ENCODE assay signal across 7 cellular contexts in the genomic region with DNA sequence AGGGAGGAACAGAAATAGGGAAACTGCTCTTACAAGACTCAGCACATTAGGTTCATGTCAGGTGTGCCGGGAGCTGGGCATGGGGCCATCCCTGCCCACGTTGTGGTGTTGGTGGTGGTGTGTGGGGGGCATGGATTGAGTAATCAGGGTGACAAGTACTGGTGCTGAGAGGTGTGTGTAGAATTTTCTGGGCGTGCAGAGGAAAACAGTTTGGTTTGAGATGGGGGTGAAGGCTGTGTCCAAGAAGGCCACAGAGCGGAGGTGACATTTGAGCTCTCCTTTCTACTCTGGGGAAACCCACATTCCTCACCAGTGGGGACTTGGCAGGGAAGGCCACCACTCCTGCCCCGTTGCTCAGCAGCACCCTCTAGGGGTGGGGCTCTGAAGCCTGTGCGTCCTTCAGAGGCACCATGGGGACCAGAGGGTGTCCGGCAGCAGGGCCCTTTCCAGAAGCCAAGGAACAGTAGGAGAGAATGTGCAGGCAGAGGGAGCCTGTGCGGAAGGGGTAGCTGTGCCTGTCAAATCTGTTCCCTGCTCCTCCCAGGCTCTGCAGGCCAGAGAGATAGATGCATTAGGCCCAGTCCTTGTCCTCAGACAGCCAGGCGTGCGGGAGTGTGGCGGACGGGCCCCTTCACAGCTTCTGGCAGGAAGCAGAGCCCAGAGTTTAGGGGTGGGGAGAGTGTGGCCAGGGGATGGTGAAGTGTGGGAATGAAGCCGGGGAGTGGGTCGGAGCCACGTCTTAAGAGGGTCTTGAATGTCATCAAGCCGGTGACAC. TPM values are rescaled to one million over a fixed set of nuclear protein-coding genes. Genes with fewer than 3 reads are reported as not detected.
A peak's percentile ranks its signal among the peaks of the same experiment; 100 is the strongest.
DNase-seq lines count a peak whose midpoint lies in the region; ATAC-seq and TF ChIP-seq lines count a peak whose summit lies in the region.

No MANE protein-coding gene starts in this region.

- no peaks in the 10 kb centered on the region for H3K9me2 ChIP-seq in HCT116 (ENCODE audit: insufficient read depth)

- H3K36me3 ChIP-seq in HCT116 (ENCODE audit: control insufficient read depth in 1 of 2, insufficient read depth in 2 of 2, low read length in 2 of 2) (no peaks in the 10 kb centered on the region), left ventricle myocardium inferior (no peaks in the 10 kb centered on the region)

- TF ChIP-seq CTCF in HCT116 (IDR thresholded peaks at IDR 0.05 in 2 of 3, conservative IDR thresholded peaks at IDR 0.05 in 1 of 3; ENCODE audit: borderline replicate concordance in 1 of 3, insufficient read depth in 1 of 3, low read depth in 2 of 3, low read length in 2 of 3): peak in 2 of 3 experiments; percentile 90 to 94; a peak in 4 of 6 replicates
- no peak for TF ChIP-seq CTCF in activated B cell treated with CpG ODN at 0.5 μM for 24 hours (IDR thresholded peaks at IDR 0.05)
- TF ChIP-seq CTCF in left ventricle myocardium inferior (IDR thresholded peaks at IDR 0.05; ENCODE audit: borderline replicate concordance): peak; percentile 48

- H4K20me1 ChIP-seq in HCT116 (ENCODE audit: insufficient read depth): no peaks in the 10 kb centered on the region; the same call in 1 of the 2 replicates

- no peak overlapping the region for H3K4me2 ChIP-seq in HCT116 (ENCODE audit: low read length)

- H3K9me3 Mint-ChIP-seq in activated B cell treated with CpG ODN at 0.5 μM for 24 hours: no peaks in the 10 kb centered on the region
- no peaks in the 10 kb centered on the region for H3K9me3 Mint-ChIP-seq in stimulated activated naive CD8-positive, alpha-beta T cell treated with anti-CD3 and anti-CD28 coated beads, Interleukin-15, Interleukin-2, amounts not matched to agents 100 ng/mL and 50 ng/mL, for 24 hours

- POLR2A ChIA-PET in HCT116 (lab: Charles Lee): interaction anchor here (0.7 kb wide), 1 partner anchor 10 kb away, joined by 3 read pairs; no protein-coding TSS in a partner anchor
- POLR2A ChIA-PET in activated B cell treated with CpG ODN at 0.5 μM for 24 hours (lab: Charles Lee): interaction anchor here (9.2 kb wide), 1 partner anchor 11 kb away, joined by 84 read pairs; no protein-coding TSS in a partner anchor

- no peak overlapping the region for H3K27ac ChIP-seq in HCT116 (ENCODE audit: low read depth, low read length)
- H3K27ac ChIP-seq in left ventricle myocardium inferior (replicated peaks): peak overlapping the region; percentile 48

- DNase-seq in HCT116 (ENCODE audit: low read depth, low spot score) (no peak), activated B cell treated with CpG ODN at 0.5 μM for 24 hours (no peak), left ventricle myocardium inferior (no peak), KG1 (lab: John Stamatoyannopoulos, UW) (no peak), NCI-H774 (lab: John Stamatoyannopoulos, UW) (no peak)

- ATAC-seq in HCT116 (peak; percentile 73), activated B cell treated with CpG ODN at 0.5 μM for 24 hours (ENCODE audit: low read depth) (peak; percentile 22), GM21390 (IDR thresholded peaks at IDR 0.05; ENCODE audit: unreplicated experiment) (no peak)

- H3K79me2 ChIP-seq in HCT116 (ENCODE audit: insufficient read depth, low read length): peaks cover 3% of the 10 kb centered on the region; the same call in 1 of the 2 replicates

- H3K4me3 ChIP-seq in HCT116 (replicated peaks in 1 of 2; ENCODE audit: low read depth in 1 of 2, low read length in 2 of 2): no peak overlapping the region
- H3K4me3 ChIP-seq in left ventricle myocardium inferior: no peak overlapping the region

- H3K27ac Mint-ChIP-seq in activated B cell treated with CpG ODN at 0.5 μM for 24 hours: peak overlapping the region; percentile 71
- H3K27ac Mint-ChIP-seq in stimulated activated naive CD8-positive, alpha-beta T cell treated with anti-CD3 and anti-CD28 coated beads, Interleukin-15, Interleukin-2, amounts not matched to agents 100 ng/mL and 50 ng/mL, for 24 hours: peak overlapping the region; percentile 88

- peaks cover 13 to 30% of the 10 kb centered on the region in 2 experiments for H3K4me1 ChIP-seq in HCT116 (ENCODE audit: control insufficient read depth in 1 of 2, insufficient read depth in 2 of 2, low read length in 2 of 2)
- H3K4me1 ChIP-seq in left ventricle myocardium inferior: peaks cover 43% of the 10 kb centered on the region

- H3K36me3 Mint-ChIP-seq in activated B cell treated with CpG ODN at 0.5 μM for 24 hours (ENCODE audit: low read depth): no peaks in the 10 kb centered on the region
- H3K36me3 Mint-ChIP-seq in stimulated activated naive CD8-positive, alpha-beta T cell treated with anti-CD3 and anti-CD28 coated beads, Interleukin-15, Interleukin-2, amounts not matched to agents 100 ng/mL and 50 ng/mL, for 24 hours (ENCODE audit: low read depth): peaks cover 4% of the 10 kb centered on the region

- no peak overlapping the region for H2AFZ ChIP-seq in HCT116 (ENCODE audit: low read depth, low read length, poor library complexity, severe bottlenecking)

- H3K27me3 ChIP-seq in HCT116 (ENCODE audit: insufficient read depth, low read length) (no peaks in the 10 kb centered on the region), left ventricle myocardium inferior (ENCODE audit: low read depth) (no peaks in the 10 kb centered on the region)

- H3K4me3 Mint-ChIP-seq in activated B cell treated with CpG ODN at 0.5 μM for 24 hours: no peak overlapping the region
- H3K4me3 Mint-ChIP-seq in stimulated activated naive CD8-positive, alpha-beta T cell treated with anti-CD3 and anti-CD28 coated beads, Interleukin-15, Interleukin-2, amounts not matched to agents 100 ng/mL and 50 ng/mL, for 24 hours: peak overlapping the region; percentile 36

- H3K9ac ChIP-seq in HCT116 (ENCODE audit: low read length): no peak overlapping the region

- H3K27me3 Mint-ChIP-seq in activated B cell treated with CpG ODN at 0.5 μM for 24 hours: no peaks in the 10 kb centered on the region
- H3K27me3 Mint-ChIP-seq in stimulated activated naive CD8-positive, alpha-beta T cell treated with anti-CD3 and anti-CD28 coated beads, Interleukin-15, Interleukin-2, amounts not matched to agents 100 ng/mL and 50 ng/mL, for 24 hours: no peaks in the 10 kb centered on the region

- no peak for TF ChIP-seq RAD21 in HCT116 (IDR thresholded peaks at IDR 0.05; ENCODE audit: low read depth)

- RAD21 ChIA-PET in HCT116 (lab: Charles Lee; ENCODE audit: low non-redundant PET in 1 of 2, low total read pairs in 2 of 2, uncharacterized antibody in 2 of 2, unreplicated experiment in 2 of 2): no interaction called here

- intact Hi-C loops in HCT116 (cut with micrococcal nuclease): no loop called here
- intact Hi-C loops in activated B cell treated with CpG ODN at 0.5 μM for 24 hours (cut with micrococcal nuclease): no loop called here
- intact Hi-C loops in left ventricle myocardium inferior (cut with micrococcal nuclease): no loop called here

- no TSS peak for BruUV-seq in HCT116 (replicated peaks; lab: Mats Ljungman, UMichigan)

- CTCF ChIA-PET in HCT116 (lab: Charles Lee) (interaction anchor here (1.0 to 2.5 kb wide), 5 partner anchors 9 to 148 kb away, joined by 3 to 14 read pairs (median 3); no protein-coding TSS in a partner anchor), activated B cell treated with CpG ODN at 0.5 μM for 24 hours (lab: Charles Lee) (interaction anchor here (0.8 to 1.3 kb wide), 3 partner anchors 11 to 81 kb away, joined by 3 to 5 read pairs (median 5); no protein-coding TSS in a partner anchor)

- H3K9me3 ChIP-seq in HCT116 (ENCODE audit: control insufficient read depth in 1 of 2, insufficient read depth in 1 of 2, low read depth in 1 of 2, low read length in 2 of 2): no peaks in the 10 kb centered on the region
- peaks cover 5% of the 10 kb centered on the region for H3K9me3 ChIP-seq in left ventricle myocardium inferior (replicated peaks)

- peaks cover 69% of the 10 kb centered on the region for H3K4me1 Mint-ChIP-seq in activated B cell treated with CpG ODN at 0.5 μM for 24 hours
- H3K4me1 Mint-ChIP-seq in stimulated activated naive CD8-positive, alpha-beta T cell treated with anti-CD3 and anti-CD28 coated beads, Interleukin-15, Interleukin-2, amounts not matched to agents 100 ng/mL and 50 ng/mL, for 24 hours (ENCODE audit: low read depth): peaks cover 79% of the 10 kb centered on the region

- no peak for TF ChIP-seq POLR2A in HCT116 (IDR thresholded peaks at IDR 0.05; ENCODE audit: borderline replicate concordance, extremely low read depth, insufficient read depth, insufficient read length)

TF ChIP-seq in HCT116, 20 proteins besides CTCF, POLR2A, EP300 and RAD21 (continues in another document):
- no peak for TF ChIP-seq TCF7L2 (IDR thresholded peaks at IDR 0.05; ENCODE audit: borderline replicate concordance, extremely low read depth, insufficient read depth, insufficient read length)
- TF ChIP-seq SIN3A (IDR thresholded peaks at IDR 0.05; ENCODE audit: low read depth): no peak
- no peak for TF ChIP-seq EZH2 (IDR thresholded peaks at IDR 0.05)
- no peak for TF ChIP-seq FOSL1 (IDR thresholded peaks at IDR 0.05; ENCODE audit: low read depth)
- TF ChIP-seq CEBPB (IDR thresholded peaks at IDR 0.05; ENCODE audit: low read depth): no peak
- TF ChIP-seq POLR2AphosphoS5 (IDR thresholded peaks at IDR 0.05; ENCODE audit: low read depth, low read length): no peak
- no peak for TF ChIP-seq ELF1 (IDR thresholded peaks at IDR 0.05; ENCODE audit: borderline replicate concordance, low read depth)
- TF ChIP-seq ZFX (IDR thresholded peaks at IDR 0.05): no peak
- TF ChIP-seq ZNF274 (IDR thresholded peaks at IDR 0.05; ENCODE audit: low read depth, low read length): no peak
- no peak for TF ChIP-seq EGR1 (IDR thresholded peaks at IDR 0.05; ENCODE audit: low read depth)
- TF ChIP-seq SRF (IDR thresholded peaks at IDR 0.05; ENCODE audit: low read depth): no peak
- TF ChIP-seq, protein P1, sequence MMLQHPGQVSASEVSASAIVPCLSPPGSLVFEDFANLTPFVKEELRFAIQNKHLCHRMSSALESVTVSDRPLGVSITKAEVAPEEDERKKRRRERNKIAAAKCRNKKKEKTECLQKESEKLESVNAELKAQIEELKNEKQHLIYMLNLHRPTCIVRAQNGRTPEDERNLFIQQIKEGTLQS (IDR thresholded peaks at IDR 0.05): no peak
- TF ChIP-seq EZH2phosphoT487 (IDR thresholded peaks at IDR 0.05; ENCODE audit: borderline replicate concordance): no peak
- no peak for TF ChIP-seq YY1 (IDR thresholded peaks at IDR 0.05; ENCODE audit: extremely low read depth, insufficient replicate concordance, low read depth, low read length)

RNA-seq across cellular contexts. Expression of gene GSE1, which starts 48.7 kb away (rescaled TPM):
- total RNA-seq in HCT116 (2021; ENCODE audit: unreplicated experiment): 90.2 TPM
- polyA plus RNA-seq in HCT116 (2012): 37.9 and 44.0 TPM in 2 replicates
- total RNA-seq in activated B cell treated with CpG ODN at 0.5 μM for 24 hours: 37.8 and 48.3 TPM in 2 replicates
- total RNA-seq in left ventricle myocardium inferior: 34.2 TPM
